In the genomic region with DNA sequence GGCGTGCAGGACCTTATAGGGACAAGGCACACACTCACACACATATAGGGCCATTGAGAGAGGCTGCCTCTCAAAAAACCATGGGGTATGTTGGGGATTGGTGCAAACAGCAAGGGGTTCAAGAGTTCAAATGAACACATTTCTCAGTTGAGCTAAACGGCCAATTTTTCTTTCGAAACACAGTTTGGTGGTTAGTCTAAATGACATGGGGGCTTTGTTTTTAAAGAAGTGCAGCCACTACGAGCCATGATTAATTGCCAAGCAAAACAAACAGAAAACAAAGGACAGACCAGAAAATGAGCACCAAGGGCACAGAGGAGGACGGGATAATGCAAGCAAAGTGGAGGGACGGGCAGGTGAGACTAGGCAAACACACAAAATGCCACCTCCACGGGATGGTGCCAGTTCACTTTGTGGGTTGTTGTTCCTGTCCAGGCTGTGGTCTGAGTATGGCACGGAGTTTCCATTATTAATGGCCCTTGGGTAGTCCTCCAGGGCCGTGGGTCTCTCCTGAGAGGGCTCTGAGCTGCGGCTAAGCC, we compare ENCODE assay signal across 14 cellular contexts.
DNase-seq lines count a peak whose midpoint lies in the region; ATAC-seq, FAIRE-seq and TF ChIP-seq lines count a peak whose summit lies in the region.
"Had no signal": no experiment of that assay in that cellular context is flagged by ENCODE, and none has a peak within 500 bp of the region (broad histone marks: within the 10 kb centered on the region; RNA-seq: fewer than 3 reads in every experiment).

No MANE protein-coding gene starts in this region.

- no peak for TF ChIP-seq POLR2A in HepG2 (IDR thresholded peaks at IDR 0.05; ENCODE audit: insufficient read depth in 1 of 2, low read depth in 2 of 2, low read length in 2 of 2)
- no peak for TF ChIP-seq POLR2A in right lobe of liver (IDR thresholded peaks at IDR 0.05)
- no peak for TF ChIP-seq POLR2A in prostate gland (IDR thresholded peaks at IDR 0.05)

- H3K79me2 ChIP-seq in HepG2 (ENCODE audit: insufficient read depth, low read length), result no peaks in the 10 kb centered on the region

- H3K9me3 ChIP-seq in HepG2 (ENCODE audit: low read length), result no peaks in the 10 kb centered on the region
- no peaks in the 10 kb centered on the region for H3K9me3 ChIP-seq in right lobe of liver
- no peaks in the 10 kb centered on the region for H3K9me3 ChIP-seq in prostate gland

- no peak overlapping the region for H3K9ac ChIP-seq in HepG2 (ENCODE audit: insufficient read depth, low read depth, low read length)
- H3K9ac ChIP-seq: neural progenitor cell had no signal

- BruUV-seq in HepG2 (replicated peaks; lab: Mats Ljungman, UMichigan), result no TSS peak

- peak overlapping the region; percentile 20 for H3K27ac ChIP-seq in HepG2 (ENCODE audit: extremely low read length, insufficient read depth, low read length)
- peak overlapping the region in 1 of 3 donors; percentile 24 for H3K27ac ChIP-seq in right lobe of liver
- H3K27ac ChIP-seq in prostate gland, result no peak overlapping the region
- H3K27ac ChIP-seq: cardiac muscle cell, neural progenitor cell had no signal

- no peak for FAIRE-seq in HepG2 (lab: Jason Lieb, UNC)

- H2AFZ ChIP-seq in HepG2 (ENCODE audit: low read length), result no peak overlapping the region
- H2AFZ ChIP-seq: neural progenitor cell had no signal

- H3K36me3 ChIP-seq in HepG2 (replicated peaks in 1 of 2; ENCODE audit: control insufficient read depth in 1 of 2, insufficient read depth in 2 of 2, low read length in 2 of 2) (peaks cover 22 to 47% of the 10 kb centered on the region in 2 experiments; a peak in 4 of 5 replicates), right lobe of liver (peaks cover 0 to 16% (median 11%) of the 10 kb centered on the region in 4 donors), prostate gland (no peaks in the 10 kb centered on the region)
- H3K36me3 ChIP-seq: neural progenitor cell had no signal

- in situ Hi-C loops in HepG2 (cut with HindIII; ENCODE audit: extremely low pct_ligation_motif_present, low pct_unique_long_range_greater_than_20kb), result no loop called here

- ATAC-seq in HepG2 (no peak; the same call in 2 of the 3 replicates), right lobe of liver (no peak)
- ATAC-seq: activated T-helper 17 cell treated with anti-CD3 and anti-CD28 coated beads, Interleukin-2, amount 50 U/mL, for 72 hours had no signal

- H4K20me1 ChIP-seq in HepG2 (ENCODE audit: insufficient read depth, low read length), result no peaks in the 10 kb centered on the region

- H3K4me3 ChIP-seq in HepG2 (replicated peaks in 1 of 3; ENCODE audit: insufficient read depth in 1 of 3, low read depth in 2 of 3, low read length in 3 of 3), result no peak overlapping the region
- no peak overlapping the region for H3K4me3 ChIP-seq in right lobe of liver
- H3K4me3 ChIP-seq in prostate gland, result no peak overlapping the region
- H3K4me3 ChIP-seq: cardiac muscle cell, neural progenitor cell had no signal

- TF ChIP-seq EP300 in HepG2 (IDR thresholded peaks at IDR 0.05; ENCODE audit: low read depth in 2 of 2, low read length in 2 of 2), result no peak
- no peak for TF ChIP-seq EP300 in HepG2 (CRISPR knock-in tag; IDR thresholded peaks at IDR 0.05; ENCODE audit: borderline replicate concordance)

- TF ChIP-seq CTCF in HepG2 (CRISPR knock-in tag; IDR thresholded peaks at IDR 0.05), result no peak
- no peak for TF ChIP-seq CTCF in right lobe of liver (IDR thresholded peaks at IDR 0.05)
- TF ChIP-seq CTCF in prostate gland (IDR thresholded peaks at IDR 0.05), result no peak

- TF ChIP-seq RAD21 in HepG2 (CRISPR knock-in tag; IDR thresholded peaks at IDR 0.05), result no peak

- CTCF ChIA-PET in HepG2 (lab: Yijun Ruan, JAX; ENCODE audit: low intra/inter-chr PET ratio, low total read pairs), result no interaction called here

- WGBS in HepG2 (ENCODE audit: low lambda C conversion rate), result 71% methylated on average over 10 of the region's 10 CpGs
- 54% methylated on average over 9 of the region's 10 CpGs for WGBS in right lobe of liver (ENCODE audit: insufficient coverage, low coverage, low lambda C conversion rate, missing lambda C conversion rate)
- WGBS in prostate gland, result 56% methylated on average over 10 of the region's 10 CpGs

- POLR2A ChIA-PET in HepG2 (lab: Yijun Ruan, JAX), result no interaction called here

- intact Hi-C loops in HepG2 (cut with micrococcal nuclease; ENCODE audit: unreplicated experiment) (no loop called here), right lobe of liver (cut with DNase I) (no loop called here), prostate gland (cut with DNase I) (no loop called here)

- H3K4me1 ChIP-seq in HepG2 (ENCODE audit: insufficient read depth, low read length) (peaks cover 44% of the 10 kb centered on the region), right lobe of liver (peaks cover 0 to 27% (median 8%) of the 10 kb centered on the region in 4 donors), prostate gland (replicated peaks) (no peaks in the 10 kb centered on the region)

- H3K27me3 ChIP-seq in HepG2 (ENCODE audit: control insufficient read depth in 1 of 2, insufficient read depth in 2 of 2, low read length in 2 of 2), result no peaks in the 10 kb centered on the region
- H3K27me3 ChIP-seq in right lobe of liver, result no peaks in the 10 kb centered on the region
- H3K27me3 ChIP-seq in prostate gland (replicated peaks; ENCODE audit: insufficient read depth), result no peaks in the 10 kb centered on the region
- H3K27me3 ChIP-seq: cardiac muscle cell, neural progenitor cell had no signal

- DNase-seq in HepG2 (ENCODE audit: low spot score), result peak; percentile 74
- no peak for DNase-seq in right lobe of liver
- peak; percentile 46 to 63 for DNase-seq in SHP77 (lab: John Stamatoyannopoulos, UW)
- DNase-seq in left kidney (ENCODE audit: low read depth, low spot score), result peak; percentile 11
- no peak for DNase-seq in prostate gland (ENCODE audit: low spot score)
- DNase-seq in hypothalamus (lab: John Stamatoyannopoulos, UW), result no peak
- DNase-seq in mesenteric fat pad (ENCODE audit: low spot score), result no peak
- DNase-seq in GF-D8 (lab: John Stamatoyannopoulos, UW), result no peak
- DNase-seq: kidney glomerular epithelial cell, midbrain, retina had no signal

- no peak overlapping the region for H3K4me2 ChIP-seq in HepG2 (ENCODE audit: low read depth, low read length)
- H3K4me2 ChIP-seq: neural progenitor cell had no signal

TF ChIP-seq in HepG2, 621 proteins besides CTCF, POLR2A, EP300 and RAD21:
- TF ChIP-seq, protein P1, sequence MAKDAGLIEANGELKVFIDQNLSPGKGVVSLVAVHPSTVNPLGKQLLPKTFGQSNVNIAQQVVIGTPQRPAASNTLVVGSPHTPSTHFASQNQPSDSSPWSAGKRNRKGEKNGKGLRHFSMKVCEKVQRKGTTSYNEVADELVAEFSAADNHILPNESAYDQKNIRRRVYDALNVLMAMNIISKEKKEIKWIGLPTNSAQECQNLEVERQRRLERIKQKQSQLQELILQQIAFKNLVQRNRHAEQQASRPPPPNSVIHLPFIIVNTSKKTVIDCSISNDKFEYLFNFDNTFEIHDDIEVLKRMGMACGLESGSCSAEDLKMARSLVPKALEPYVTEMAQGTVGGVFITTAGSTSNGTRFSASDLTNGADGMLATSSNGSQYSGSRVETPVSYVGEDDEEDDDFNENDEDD (CRISPR knock-in tag; IDR thresholded peaks at IDR 0.05; ENCODE audit: borderline replicate concordance), result no peak
- TF ChIP-seq EHMT2 (IDR thresholded peaks at IDR 0.05; ENCODE audit: borderline replicate concordance, low read depth, low read length) (0 out of 2 replicates have a peak, but pooled peaks have one; percentile 34), ZNF160 (CRISPR knock-in tag; IDR thresholded peaks at IDR 0.05) (no peak), FOXA1 (IDR thresholded peaks at IDR 0.05) (no peak), FOXA1 (CRISPR knock-in tag; IDR thresholded peaks at IDR 0.05) (peak; percentile 8; the same call in 1 of the 2 replicates), SOX13 (IDR thresholded peaks at IDR 0.05) (no peak), SOX13 (CRISPR knock-in tag; conservative IDR thresholded peaks at IDR 0.05 in 1 of 2, IDR thresholded peaks at IDR 0.05 in 1 of 2) (peak in 1 of 2 experiments; percentile 33; a peak in 1 of 4 replicates), HNF4A (CRISPR knock-in tag; IDR thresholded peaks at IDR 0.05) (0 out of 2 replicates have a peak, but pooled peaks have one; percentile 11), ZNF510 (CRISPR knock-in tag; IDR thresholded peaks at IDR 0.05; ENCODE audit: low read depth) (no peak), ZNF558 (CRISPR knock-in tag; IDR thresholded peaks at IDR 0.05; ENCODE audit: borderline replicate concordance) (no peak)
TF ChIP-seq in HepG2: peak in this region for 4.

Comparison
In these comparisons a context has a peak if more than half of its experiments do, and no peak if none do; other contexts are left out.
1. DNase-seq: peak in HepG2 (single experiment), SHP77 (2 of 2) and left kidney (single experiment); none in right lobe of liver (0 of 3), prostate gland (single experiment), hypothalamus (0 of 51), mesenteric fat pad (single experiment) and GF-D8 (single experiment).